8 cellular contexts compared by ENCODE assay signal in genomic region chr7:70694357-70694908, GRCh38.
DNase-seq lines count a peak whose midpoint lies in the region; ATAC-seq and TF ChIP-seq lines count a peak whose summit lies in the region.

No MANE protein-coding gene starts in this region.

- POLR2A ChIA-PET in A673 (lab: Charles Lee; ENCODE audit: low non-redundant PET) (interaction anchor here (0.6 to 0.8 kb wide), 2 partner anchors 38 to 706 kb away, joined by 3 to 11 read pairs; no protein-coding TSS in a partner anchor), RWPE1 (lab: Yijun Ruan, JAX; ENCODE audit: low non-redundant PET) (no interaction called here)

- peak overlapping the region; percentile 70 for H3K27ac ChIP-seq in A673 (ENCODE audit: low read depth, low read length, poor library complexity, severe bottlenecking)
- H3K27ac ChIP-seq in RWPE1, result no peak overlapping the region
- H3K27ac ChIP-seq in lower lobe of right lung, result peak overlapping the region; percentile 80
- H3K27ac ChIP-seq in thymus (ENCODE audit: low read depth), result peak overlapping the region; percentile 80

- no peaks in the 10 kb centered on the region for H3K36me3 Mint-ChIP-seq in dendritic cell treated with granulocyte-macrophage colony-stimulating factor and Interleukin-4, amounts not matched to agents 40 ng/mL and 50 ng/mL, for 4 days (ENCODE audit: low read depth)

- intact Hi-C loops in A673 (cut with micrococcal nuclease; ENCODE audit: unreplicated experiment) (loop anchor here (10.0 kb wide), 1 partner anchor 180 kb away; no protein-coding TSS in a partner anchor), lower lobe of right lung (cut with DNase I) (no loop called here)
- intact Hi-C loops in dendritic cell treated with granulocyte-macrophage colony-stimulating factor and Interleukin-4, amounts not matched to agents 40 ng/mL and 50 ng/mL, for 4 days (cut with micrococcal nuclease), result loop anchor here (10.0 kb wide), 1 partner anchor 530 kb away; no protein-coding TSS in a partner anchor

- ATAC-seq in GM18498 (IDR thresholded peaks at IDR 0.05; ENCODE audit: unreplicated experiment) (peak; percentile 55), HG03025 (IDR thresholded peaks at IDR 0.05; ENCODE audit: low FRiP score, unreplicated experiment) (peak; percentile 44), lower lobe of right lung (peak; percentile 54 to 57)

- peaks cover 61% of the 10 kb centered on the region for H3K27me3 Mint-ChIP-seq in dendritic cell treated with granulocyte-macrophage colony-stimulating factor and Interleukin-4, amounts not matched to agents 40 ng/mL and 50 ng/mL, for 4 days

- H3K4me3 ChIP-seq in A673 (ENCODE audit: low read depth, low read length, poor library complexity, severe bottlenecking), result peak overlapping the region; percentile 82
- H3K4me3 ChIP-seq in lower lobe of right lung, result peak overlapping the region; percentile 83
- H3K4me3 ChIP-seq in thymus (ENCODE audit: low read length), result peak overlapping the region; percentile 76

- no peaks in the 10 kb centered on the region for H3K36me3 ChIP-seq in A673 (ENCODE audit: insufficient read depth, low read length, poor library complexity, severe bottlenecking)
- H3K36me3 ChIP-seq in lower lobe of right lung, result peaks cover 2% of the 10 kb centered on the region
- H3K36me3 ChIP-seq in thymus (ENCODE audit: control insufficient read depth, insufficient read depth), result no peaks in the 10 kb centered on the region

- H3K4me1 ChIP-seq in A673 (ENCODE audit: insufficient read depth, low read length, poor library complexity, severe bottlenecking), result peaks cover 22% of the 10 kb centered on the region
- H3K4me1 ChIP-seq in lower lobe of right lung, result peaks cover 22% of the 10 kb centered on the region
- H3K4me1 ChIP-seq in thymus (ENCODE audit: control insufficient read depth, insufficient read depth, low read length), result no peaks in the 10 kb centered on the region

- WGBS in thymus, result under 1% methylated on average over 85 of the region's 85 CpGs

- H3K27me3 ChIP-seq in A673 (replicated peaks; ENCODE audit: insufficient read depth, low read depth, low read length, poor library complexity) (peaks cover 19% of the 10 kb centered on the region), lower lobe of right lung (ENCODE audit: low read depth) (peaks cover 9% of the 10 kb centered on the region), thymus (ENCODE audit: control insufficient read depth, insufficient read depth) (peaks cover 10% of the 10 kb centered on the region)

- TF ChIP-seq CTCF in A673 (conservative IDR thresholded peaks at IDR 0.05; ENCODE audit: low read depth, low read length) (no peak), RWPE1 (conservative IDR thresholded peaks at IDR 0.05; ENCODE audit: low read depth) (no peak), lower lobe of right lung (IDR thresholded peaks at IDR 0.05) (no peak)

- H3K9me3 ChIP-seq in A673 (ENCODE audit: low read depth, low read length, poor library complexity, severe bottlenecking) (no peaks in the 10 kb centered on the region), lower lobe of right lung (no peaks in the 10 kb centered on the region), thymus (ENCODE audit: control insufficient read depth) (no peaks in the 10 kb centered on the region)

- CTCF ChIA-PET in A673 (lab: Charles Lee), result interaction anchor here (0.6 kb wide), 1 partner anchor 26 kb away, joined by 6 read pairs; no protein-coding TSS in a partner anchor
- CTCF ChIA-PET in RWPE1 (lab: Yijun Ruan, JAX), result interaction anchor here (0.6 to 1.0 kb wide), 5 partner anchors 9 to 411 kb away, joined by 3 to 4 read pairs (median 3); no protein-coding TSS in a partner anchor

- BruUV-seq in A673 (replicated peaks; lab: Mats Ljungman, UMichigan), result no TSS peak

- peaks cover 14% of the 10 kb centered on the region for H3K4me1 Mint-ChIP-seq in dendritic cell treated with granulocyte-macrophage colony-stimulating factor and Interleukin-4, amounts not matched to agents 40 ng/mL and 50 ng/mL, for 4 days (ENCODE audit: low read depth)

- H3K9me3 Mint-ChIP-seq in dendritic cell treated with granulocyte-macrophage colony-stimulating factor and Interleukin-4, amounts not matched to agents 40 ng/mL and 50 ng/mL, for 4 days, result no peaks in the 10 kb centered on the region

- DNase-seq in A673 (ENCODE audit: low spot score) (peak; percentile 56), RWPE1 (ENCODE audit: low spot score) (peak; percentile 28), lower lobe of right lung (peak; percentile 53), amniotic stem cell (lab: John Stamatoyannopoulos, UW) (no peak)

- peak overlapping the region; percentile 57 for H3K27ac Mint-ChIP-seq in dendritic cell treated with granulocyte-macrophage colony-stimulating factor and Interleukin-4, amounts not matched to agents 40 ng/mL and 50 ng/mL, for 4 days

- H3K4me3 Mint-ChIP-seq in dendritic cell treated with granulocyte-macrophage colony-stimulating factor and Interleukin-4, amounts not matched to agents 40 ng/mL and 50 ng/mL, for 4 days, result peak overlapping the region; percentile 75
